ENCODE assay signal across 8 cellular contexts in genomic region chr9:127199001-127199791, GRCh38.
DNase-seq lines count a peak whose midpoint lies in the region; ATAC-seq and TF ChIP-seq lines count a peak whose summit lies in the region.

No MANE protein-coding gene starts in this region.

- no peak overlapping the region for H3K4me3 Mint-ChIP-seq in nephron
- no peak overlapping the region for H3K4me3 Mint-ChIP-seq in stimulated activated memory B cell treated with anti-CD40 and anti-IgM and Interleukin-4, amounts not matched to agents 10 μg/mL and 1 μg/mL and 100 μg/mL, for 72 hours

- H3K9me3 Mint-ChIP-seq in nephron: no peaks in the 10 kb centered on the region
- H3K9me3 Mint-ChIP-seq in stimulated activated memory B cell treated with anti-CD40 and anti-IgM and Interleukin-4, amounts not matched to agents 10 μg/mL and 1 μg/mL and 100 μg/mL, for 72 hours: no peaks in the 10 kb centered on the region

- H3K4me1 Mint-ChIP-seq in nephron: peaks cover 28% of the 10 kb centered on the region
- H3K4me1 Mint-ChIP-seq in stimulated activated memory B cell treated with anti-CD40 and anti-IgM and Interleukin-4, amounts not matched to agents 10 μg/mL and 1 μg/mL and 100 μg/mL, for 72 hours: peaks cover 12% of the 10 kb centered on the region

- ATAC-seq in HG03460 (IDR thresholded peaks at IDR 0.05; ENCODE audit: unreplicated experiment) (peak; percentile 56), GM21515 (IDR thresholded peaks at IDR 0.05; ENCODE audit: unreplicated experiment) (no peak)
- peak; percentile 78 for ATAC-seq in stimulated activated memory B cell treated with anti-CD40 and anti-IgM and Interleukin-4, amounts not matched to agents 10 μg/mL and 1 μg/mL and 100 μg/mL, for 72 hours

- DNase-seq in DMS53 (lab: John Stamatoyannopoulos, UW) (peak; percentile 76), OCI-M1 (lab: John Stamatoyannopoulos, UW) (peak; percentile 86), activated T-cell treated with anti-CD3 and anti-CD28 coated beads for 48 hours (ENCODE audit: low read depth) (peak; percentile 65), fibroblast of gingiva (ENCODE audit: low read depth) (peak; percentile 72)

- peak; percentile 86 to 96 (median 88) for TF ChIP-seq CTCF in nephron (IDR thresholded peaks at IDR 0.05; ENCODE audit: unreplicated experiment in 3 of 3)

- no peaks in the 10 kb centered on the region for H3K27me3 Mint-ChIP-seq in nephron (ENCODE audit: low read depth)
- H3K27me3 Mint-ChIP-seq in stimulated activated memory B cell treated with anti-CD40 and anti-IgM and Interleukin-4, amounts not matched to agents 10 μg/mL and 1 μg/mL and 100 μg/mL, for 72 hours: no peaks in the 10 kb centered on the region

- no peaks in the 10 kb centered on the region for H3K36me3 Mint-ChIP-seq in nephron (ENCODE audit: low read depth)
- H3K36me3 Mint-ChIP-seq in stimulated activated memory B cell treated with anti-CD40 and anti-IgM and Interleukin-4, amounts not matched to agents 10 μg/mL and 1 μg/mL and 100 μg/mL, for 72 hours: peaks cover 11% of the 10 kb centered on the region

- H3K27ac Mint-ChIP-seq in nephron: peak overlapping the region in 1 of 3 experiments; percentile 46
- H3K27ac Mint-ChIP-seq in stimulated activated memory B cell treated with anti-CD40 and anti-IgM and Interleukin-4, amounts not matched to agents 10 μg/mL and 1 μg/mL and 100 μg/mL, for 72 hours: peak overlapping the region; percentile 22
